In genomic region chrX:119393144-119393543, GRCh38 we compare ENCODE assay signal across 32 cellular contexts.
"Had no signal": no experiment of that assay in that cellular context is flagged by ENCODE, and none has a peak within 500 bp of the region (broad histone marks: within the 10 kb centered on the region; RNA-seq: fewer than 3 reads in every experiment).

No MANE protein-coding gene starts in this region.

- H3K27ac ChIP-seq: adrenal gland, ascending aorta, body of pancreas, brain microvascular endothelial cell, breast epithelium, cardiac muscle cell had no signal

- DNase-seq: activated effector memory CD4-positive, alpha-beta T cell treated with anti-CD3 and anti-CD28 coated beads, Interleukin-2, amount 50 U/mL, for 16 hours; activated effector memory CD4-positive, alpha-beta T cell treated with Interleukin-2 at 50 U/mL for 16 hours; activated gamma-delta T cell; activated gamma-delta T cell treated with Interleukin-2 at 50 U/mL for 16 hours; activated naive CD4-positive, alpha-beta T cell; activated naive CD4-positive, alpha-beta T cell treated with anti-CD3 and anti-CD28 coated beads for 36 hours; activated naive CD4-positive, alpha-beta T cell treated with anti-CD3 and anti-CD28 coated beads, Interleukin-2, amount 10 ng/mL, durations not matched to agents 7 days and 5 days; activated naive CD4-positive, alpha-beta T cell treated with anti-CD3 and anti-CD28 coated beads, Interleukin-2, amount 50 U/mL, for 16 hours; activated naive CD4-positive, alpha-beta T cell treated with Interleukin-2 at 50 U/mL for 16 hours; activated naive CD8-positive, alpha-beta T cell treated with anti-CD3 and anti-CD28 coated beads for 36 hours; activated naive CD8-positive, alpha-beta T cell treated with anti-CD3 and anti-CD28 coated beads, Interleukin-2, amount 10 ng/mL, durations not matched to agents 7 days and 5 days; activated naive CD8-positive, alpha-beta T cell treated with anti-CD3 and anti-CD28 coated beads, Interleukin-2, amount 50 U/mL, for 24 hours; activated T-cell treated with anti-CD3 and anti-CD28 coated beads, Interleukin-2, amount 50 U/mL, for 24 hours; activated T-cell treated with anti-CD3 and anti-CD28 coated beads, Interleukin-2, amount 50 U/mL, for 4 hours; activated T-cell treated with anti-CD3 and anti-CD28 coated beads, Interleukin-2, amount 50 U/mL, for 48 hours; activated T-cell treated with anti-CD3 and anti-CD28 coated beads, Interleukin-2, amount 50 U/mL, for 72 hours; adrenal gland; amniotic stem cell; amygdala; anterior cingulate cortex; aorta; body of pancreas; brain microvascular endothelial cell; caudate nucleus; central memory CD4-positive, alpha-beta T cell; cerebellar nuclear complex had no signal

- H3K4me3 ChIP-seq: adrenal gland, ascending aorta, body of pancreas, breast epithelium, cardiac muscle cell had no signal

- H3K36me3 ChIP-seq: adrenal gland, ascending aorta, brain microvascular endothelial cell, breast epithelium, cardiac muscle cell had no signal

- H3K27me3 ChIP-seq: adrenal gland, ascending aorta, body of pancreas, brain microvascular endothelial cell, cardiac muscle cell had no signal

- ATAC-seq: activated naive CD4-positive, alpha-beta T cell treated with anti-CD3 and anti-CD28 coated beads, Interleukin-2, amount 50 U/mL, for 72 hours; activated naive CD8-positive, alpha-beta T cell treated with anti-CD3 and anti-CD28 coated beads, Interleukin-2, amount 50 U/mL, for 24 hours; activated T-cell treated with anti-CD3 and anti-CD28 coated beads, Interleukin-2, amount 50 U/mL, for 4 hours; activated T-cell treated with anti-CD3 and anti-CD28 coated beads, Interleukin-2, amount 50 U/mL, for 72 hours; activated T-helper 17 cell treated with anti-CD3 and anti-CD28 coated beads, Interleukin-2, amount 50 U/mL, for 72 hours; body of pancreas had no signal

- H3K4me1 ChIP-seq: adrenal gland, ascending aorta, body of pancreas, breast epithelium had no signal

- FAIRE-seq: bronchial epithelial cell had no signal

- H3K9me3 ChIP-seq: adrenal gland, ascending aorta, body of pancreas, breast epithelium had no signal
